In the genomic region with DNA sequence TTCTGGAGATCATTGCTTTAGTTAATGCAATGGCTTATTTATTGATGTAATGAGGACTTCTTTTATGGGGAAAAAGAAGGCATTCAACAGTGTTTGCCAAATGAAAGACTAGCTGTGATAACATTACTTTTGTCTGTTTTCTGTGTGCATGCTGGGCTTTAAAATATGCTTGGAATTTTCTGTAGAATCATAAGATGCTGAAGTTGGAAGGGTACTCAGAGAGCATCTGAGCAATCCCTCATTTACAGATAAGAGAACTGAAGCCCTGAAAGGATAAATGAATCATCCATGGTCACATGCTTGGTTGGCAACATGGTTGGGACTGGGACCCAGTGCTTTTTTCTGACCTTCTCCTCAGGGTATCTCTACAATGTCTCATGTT, we compare ENCODE assay signal across 32 cellular contexts. TPM values are rescaled to one million over a fixed set of nuclear protein-coding genes. Genes with fewer than 3 reads are reported as not detected.
DNase-seq lines count a peak whose midpoint lies in the region; ATAC-seq, FAIRE-seq and TF ChIP-seq lines count a peak whose summit lies in the region.
"Had no signal": no experiment of that assay in that cellular context is flagged by ENCODE, and none has a peak within 500 bp of the region (broad histone marks: within the 10 kb centered on the region; RNA-seq: fewer than 3 reads in every experiment).

No MANE protein-coding gene starts in this region.

- H3K27me3 Mint-ChIP-seq in Caco-2 (ENCODE audit: insufficient read depth, unreplicated experiment), result no peaks in the 10 kb centered on the region

- ATAC-seq in GM21526 (IDR thresholded peaks at IDR 0.05; ENCODE audit: low FRiP score, unreplicated experiment), result no peak
- ATAC-seq: activated CD4-positive, alpha-beta T cell treated with anti-CD3 and anti-CD28 coated beads for 36 hours; activated CD8-positive, alpha-beta T cell treated with anti-CD3 and anti-CD28 coated beads, Interleukin-2, amount 10 ng/mL, durations not matched to agents 7 days and 5 days; activated T-helper 17 cell treated with anti-CD3 and anti-CD28 coated beads, Interleukin-2, amount 50 U/mL, for 72 hours; right cardiac atrium had no signal

- peak overlapping the region; percentile 44 for H3K4me3 Mint-ChIP-seq in Caco-2 (ENCODE audit: unreplicated experiment)
- H3K4me3 Mint-ChIP-seq: activated CD4-positive, alpha-beta T cell treated with anti-CD3 and anti-CD28 coated beads for 36 hours; activated CD8-positive, alpha-beta T cell treated with anti-CD3 and anti-CD28 coated beads, Interleukin-2, amount 10 ng/mL, durations not matched to agents 7 days and 5 days; activated T-helper 17 cell treated with anti-CD3 and anti-CD28 coated beads, Interleukin-2, amount 50 U/mL, for 72 hours; memory B cell had no signal

- intact Hi-C loops in Caco-2 (cut with micrococcal nuclease; ENCODE audit: unreplicated experiment), result loop anchor here (5.0 kb wide), 1 partner anchor 138 kb away; no protein-coding TSS in a partner anchor
- intact Hi-C loops in PC-9 (cut with micrococcal nuclease; ENCODE audit: unreplicated experiment), result no loop called here

- POLR2A ChIA-PET in Caco-2 (lab: Charles Lee), result no interaction called here
- POLR2A ChIA-PET in PC-9 (lab: Charles Lee; ENCODE audit: unreplicated experiment), result no interaction called here

- no peak overlapping the region for H3K9ac ChIP-seq in smooth muscle cell (ENCODE audit: low read depth)
- H3K9ac ChIP-seq: KMS-11 had no signal

- no peak for FAIRE-seq in urothelium cell line (lab: Jason Lieb, UNC)
- FAIRE-seq: bronchial epithelial cell, H1, islet of Langerhans had no signal

- H3K79me2 ChIP-seq in PC-9 (ENCODE audit: low read depth), result no peaks in the 10 kb centered on the region
- H3K79me2 ChIP-seq in smooth muscle cell (ENCODE audit: low read depth), result no peaks in the 10 kb centered on the region

- no peak overlapping the region for H2AFZ ChIP-seq in PC-9
- H2AFZ ChIP-seq in smooth muscle cell (ENCODE audit: low read depth), result no peak overlapping the region

- H4K20me1 ChIP-seq in PC-9 (ENCODE audit: insufficient read depth) (no peaks in the 10 kb centered on the region), smooth muscle cell (ENCODE audit: low read depth) (no peaks in the 10 kb centered on the region)

- H3K27me3 ChIP-seq in Caco-2 (replicated peaks; ENCODE audit: control insufficient read depth, insufficient read depth, low read length), result no peaks in the 10 kb centered on the region
- no peaks in the 10 kb centered on the region for H3K27me3 ChIP-seq in PC-9 (ENCODE audit: insufficient read depth, low read depth)
- no peaks in the 10 kb centered on the region for H3K27me3 ChIP-seq in smooth muscle cell (ENCODE audit: low read depth)
- H3K27me3 ChIP-seq: left lung, thyroid gland had no signal

- TF ChIP-seq CTCF in Caco-2 (IDR thresholded peaks at IDR 0.05; ENCODE audit: insufficient read depth in 1 of 2, low read depth in 1 of 2, low read length in 1 of 2, severe bottlenecking in 1 of 2, unreplicated experiment in 1 of 2) (no peak), PC-9 (conservative IDR thresholded peaks at IDR 0.05) (no peak), fibroblast of villous mesenchyme (IDR thresholded peaks at IDR 0.05; ENCODE audit: insufficient read depth, low read depth, low read length) (no peak), smooth muscle cell (IDR thresholded peaks at IDR 0.05; ENCODE audit: borderline replicate concordance, insufficient read depth, poor library complexity, severe bottlenecking) (no peak)

- peaks cover 33% of the 10 kb centered on the region for H3K4me1 ChIP-seq in Caco-2
- H3K4me1 ChIP-seq in PC-9 (replicated peaks; ENCODE audit: insufficient read depth), result peaks cover 10% of the 10 kb centered on the region; the same call in 1 of the 2 replicates
- no peaks in the 10 kb centered on the region for H3K4me1 ChIP-seq in smooth muscle cell (ENCODE audit: low read depth)
- H3K4me1 ChIP-seq: left lung, stomach, thyroid gland had no signal

- BruUV-seq in Caco-2 (replicated peaks; lab: Mats Ljungman, UMichigan), result no TSS peak
- BruUV-seq in PC-9 (replicated peaks; lab: Mats Ljungman, UMichigan), result no TSS peak

- H3K4me2 ChIP-seq in PC-9 (0 out of 2 replicates have a peak overlapping the region, but pooled peaks have one; percentile 30), smooth muscle cell (peak overlapping the region; percentile 67)
- H3K4me2 ChIP-seq: KMS-11 had no signal

- H3K9me3 ChIP-seq in Caco-2 (peaks cover 7% of the 10 kb centered on the region), PC-9 (ENCODE audit: insufficient read depth, low read depth) (no peaks in the 10 kb centered on the region), smooth muscle cell (replicated peaks; ENCODE audit: low read depth) (no peaks in the 10 kb centered on the region)
- H3K9me3 ChIP-seq: left lung, thyroid gland had no signal

- H3K36me3 ChIP-seq in Caco-2 (ENCODE audit: control insufficient read depth, insufficient read depth, low read length), result no peaks in the 10 kb centered on the region
- no peaks in the 10 kb centered on the region for H3K36me3 ChIP-seq in PC-9 (ENCODE audit: low read depth)
- no peaks in the 10 kb centered on the region for H3K36me3 ChIP-seq in smooth muscle cell (ENCODE audit: low read depth)
- H3K36me3 ChIP-seq: left lung, stomach, thyroid gland had no signal

- no peaks in the 10 kb centered on the region for H3F3A ChIP-seq in PC-9 (ENCODE audit: insufficient read depth, low read depth)
- H3F3A ChIP-seq in smooth muscle cell (ENCODE audit: low read depth), result peaks cover 19% of the 10 kb centered on the region

- CTCF ChIA-PET in Caco-2 (lab: Charles Lee), result interaction anchor here (0.7 kb wide), 1 partner anchor 944 kb away, joined by 3 read pairs; no protein-coding TSS in a partner anchor
- CTCF ChIA-PET in PC-9 (lab: Charles Lee), result interaction anchor here (0.7 kb wide), 1 partner anchor 106 kb away, joined by 3 read pairs; no protein-coding TSS in a partner anchor

- no peak overlapping the region for H3K4me3 ChIP-seq in Caco-2 (ENCODE audit: low read depth, low read length)
- H3K4me3 ChIP-seq in PC-9, result no peak overlapping the region
- H3K4me3 ChIP-seq in fibroblast of villous mesenchyme (ENCODE audit: low read depth, low read length), result no peak overlapping the region
- no peak overlapping the region for H3K4me3 ChIP-seq in smooth muscle cell
- H3K4me3 ChIP-seq: left lung, stomach, thyroid gland had no signal

- H3K9me2 ChIP-seq in PC-9 (ENCODE audit: insufficient read depth), result no peaks in the 10 kb centered on the region

- no peak overlapping the region for H3K27ac ChIP-seq in PC-9
- H3K27ac ChIP-seq in smooth muscle cell (ENCODE audit: low read depth), result peak overlapping the region; percentile 48
- H3K27ac ChIP-seq: C4-2B, KMS-11, left lung, thyroid gland, VCaP had no signal

- H3K36me3 Mint-ChIP-seq in Caco-2 (ENCODE audit: insufficient read depth, unreplicated experiment), result peaks cover 8% of the 10 kb centered on the region
- H3K36me3 Mint-ChIP-seq: memory B cell had no signal

- peaks cover 26% of the 10 kb centered on the region for H3K4me1 Mint-ChIP-seq in Caco-2 (ENCODE audit: low read depth, unreplicated experiment)
- H3K4me1 Mint-ChIP-seq: activated CD4-positive, alpha-beta T cell treated with anti-CD3 and anti-CD28 coated beads for 36 hours; activated T-helper 17 cell treated with anti-CD3 and anti-CD28 coated beads, Interleukin-2, amount 50 U/mL, for 72 hours; memory B cell had no signal

- peak in 1 of 2 experiments; percentile 27 for DNase-seq in Caco-2
- DNase-seq in PC-9, result no peak
- DNase-seq in fibroblast of villous mesenchyme (ENCODE audit: low read depth), result peak; percentile 54
- no peak for DNase-seq in smooth muscle cell (lab: John Stamatoyannopoulos, UW; ENCODE audit: unreplicated experiment)
- no peak for DNase-seq in urothelium cell line (ENCODE audit: low spot score)
- no peak for DNase-seq in MV-4-11 (lab: John Stamatoyannopoulos, UW)
- DNase-seq: activated CD4-positive, alpha-beta T cell treated with anti-CD3 and anti-CD28 coated beads for 36 hours; activated CD8-positive, alpha-beta T cell treated with anti-CD3 and anti-CD28 coated beads, Interleukin-2, amount 10 ng/mL, durations not matched to agents 7 days and 5 days; activated naive CD4-positive, alpha-beta T cell treated with anti-CD3 and anti-CD28 coated beads, Interleukin-2, amount 50 U/mL, for 16 hours; amniotic stem cell; DND-41; left lung; MM.1S; NCI-H1930; NCI-H524; NK-92 treated with Interleukin-12 subunit alpha and Interleukin-12 subunit beta, amount 100 ng/mL, for 24 hours; right cardiac atrium; SHP77; stimulated activated CD4-positive, alpha-beta T cell treated with anti-CD3 and anti-CD28 coated beads, Interleukin-4, amount 100 ng/mL, for 1 hour; stomach; SW 1271; T-helper 9 cell; thyroid gland had no signal

- peaks cover 28% of the 10 kb centered on the region for H3K9me3 Mint-ChIP-seq in Caco-2 (ENCODE audit: unreplicated experiment)
- H3K9me3 Mint-ChIP-seq: activated T-helper 17 cell treated with anti-CD3 and anti-CD28 coated beads, Interleukin-2, amount 50 U/mL, for 72 hours had no signal

- peak overlapping the region; percentile 83 for H3K27ac Mint-ChIP-seq in Caco-2 (ENCODE audit: unreplicated experiment)
- H3K27ac Mint-ChIP-seq: activated CD4-positive, alpha-beta T cell treated with anti-CD3 and anti-CD28 coated beads for 36 hours; activated CD8-positive, alpha-beta T cell treated with anti-CD3 and anti-CD28 coated beads, Interleukin-2, amount 10 ng/mL, durations not matched to agents 7 days and 5 days; activated T-helper 17 cell treated with anti-CD3 and anti-CD28 coated beads, Interleukin-2, amount 50 U/mL, for 72 hours; memory B cell had no signal

RNA-seq across cellular contexts. Expression of gene PITX2, which starts 31.4 kb away (rescaled TPM):
- 76.8 and 82.8 TPM in 2 replicates for total RNA-seq in Caco-2 (2022)
- total RNA-seq in PC-9 (2021), result 0.48 and 1.6 TPM in 2 replicates
- 7.8 and 25.4 TPM in 2 replicates for total RNA-seq in fibroblast of villous mesenchyme
- 269 and 289 TPM in 2 replicates for total RNA-seq in smooth muscle cell
- 382 and 543 TPM in 2 replicates for polyA plus RNA-seq in smooth muscle cell
- total RNA-seq: activated CD8-positive, alpha-beta T cell treated with anti-CD3 and anti-CD28 coated beads, Interleukin-2, amount 10 ng/mL, durations not matched to agents 7 days and 5 days; left lung; thyroid gland had no signal
